18 cellular contexts compared by ENCODE assay signal in genomic region chr1:96130432-96130831, GRCh38.
"Had no signal": no experiment of that assay in that cellular context is flagged by ENCODE, and none has a peak within 500 bp of the region (broad histone marks: within the 10 kb centered on the region; RNA-seq: fewer than 3 reads in every experiment).

No MANE protein-coding gene starts in this region.

- FAIRE-seq: kidney had no signal

- H3K27me3 ChIP-seq: gastrocnemius medialis, left lung, thyroid gland had no signal

- DNase-seq: activated CD4-positive, alpha-beta memory T cell treated with anti-CD3 and anti-CD28 coated beads, Interleukin-2, amount 10 ng/mL, durations not matched to agents 7 days and 5 days; activated CD4-positive, alpha-beta T cell treated with anti-CD3 and anti-CD28 coated beads for 48 hours; activated CD4-positive, CD25-positive, alpha-beta regulatory T cell; activated CD8-positive, alpha-beta memory T cell treated with anti-CD3 and anti-CD28 coated beads, Interleukin-2, amount 10 ng/mL, durations not matched to agents 7 days and 5 days; activated naive CD8-positive, alpha-beta T cell treated with anti-CD3 and anti-CD28 coated beads for 36 hours; amniotic stem cell; effector CD8-positive, alpha-beta T cell; gastrocnemius medialis; head of caudate nucleus; kidney; left lung; midbrain; nucleus accumbens; posterior cingulate gyrus; stimulated activated CD8-positive, alpha-beta memory T cell treated with anti-CD3 and anti-CD28 coated beads, Interleukin-4, amount 100 ng/mL, for 48 hours; stimulated activated naive CD4-positive, alpha-beta T cell treated with Interleukin-2 at 50 U/mL for 16 hours; thyroid gland had no signal

- H3K27ac ChIP-seq: gastrocnemius medialis, left lung, thyroid gland had no signal

- ATAC-seq: activated CD8-positive, alpha-beta memory T cell treated with anti-CD3 and anti-CD28 coated beads, Interleukin-2, amount 10 ng/mL, durations not matched to agents 7 days and 5 days; esophagus mucosa; gastrocnemius medialis; left lung had no signal

- H3K9me3 ChIP-seq: gastrocnemius medialis, left lung, thyroid gland had no signal

- H3K4me1 ChIP-seq: gastrocnemius medialis, left lung, thyroid gland had no signal

- H3K36me3 ChIP-seq: gastrocnemius medialis, left lung, thyroid gland had no signal

- H3K4me3 ChIP-seq: gastrocnemius medialis, left lung, thyroid gland had no signal
